11 cellular contexts compared by ENCODE assay signal in the genomic region with DNA sequence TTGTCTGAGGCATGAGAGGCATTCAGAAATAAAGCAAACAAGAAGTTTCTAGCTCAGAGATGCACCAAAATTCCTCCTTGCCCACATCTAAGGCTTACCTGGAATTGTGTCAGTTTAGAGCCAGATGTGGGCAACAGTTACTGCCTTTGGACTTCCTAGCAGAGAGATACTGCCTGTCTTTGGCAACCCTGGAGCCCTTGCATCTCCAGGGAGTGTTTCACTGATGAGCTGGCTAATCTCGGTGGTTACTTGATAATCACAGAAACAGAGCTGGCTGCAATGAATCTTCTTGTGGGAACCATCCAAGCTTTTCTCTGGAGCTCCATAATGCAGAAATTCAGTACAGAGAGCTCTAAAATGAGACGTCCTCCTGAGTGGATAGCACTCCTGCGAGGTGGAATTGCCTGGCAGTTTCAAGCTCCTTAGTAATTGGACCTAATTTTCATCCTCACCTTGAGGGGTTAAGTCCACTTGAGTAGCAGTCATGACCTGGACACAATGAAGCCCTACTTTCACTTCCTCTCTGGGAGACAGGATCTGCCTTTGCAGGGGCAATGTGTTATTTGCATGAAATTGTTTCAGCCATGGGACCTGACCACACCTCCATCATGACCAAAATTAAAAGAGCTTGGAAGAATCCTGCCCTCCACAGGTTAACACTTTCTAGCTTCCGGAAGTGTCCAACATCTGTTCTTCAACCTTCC.
DNase-seq lines count a peak whose midpoint lies in the region; ATAC-seq and TF ChIP-seq lines count a peak whose summit lies in the region.
"Had no signal": no experiment of that assay in that cellular context is flagged by ENCODE, and none has a peak within 500 bp of the region (broad histone marks: within the 10 kb centered on the region; RNA-seq: fewer than 3 reads in every experiment).

No MANE protein-coding gene starts in this region.

- H3K4me3 ChIP-seq in heart right ventricle (no peak overlapping the region), right atrium auricular region (no peak overlapping the region)
- H3K4me3 ChIP-seq: ovary, PC-9 had no signal

- H3K36me3 Mint-ChIP-seq in type B pancreatic cell: no peaks in the 10 kb centered on the region
- H3K36me3 Mint-ChIP-seq in activated naive CD8-positive, alpha-beta T cell treated with anti-CD3 and anti-CD28 coated beads for 36 hours: no peaks in the 10 kb centered on the region

- peak in 5 of 8 donors; percentile 19 to 52 (median 30) for ATAC-seq in heart right ventricle
- ATAC-seq in esophagus mucosa: no peak

- H3K27me3 Mint-ChIP-seq in type B pancreatic cell: no peaks in the 10 kb centered on the region
- no peaks in the 10 kb centered on the region for H3K27me3 Mint-ChIP-seq in activated naive CD8-positive, alpha-beta T cell treated with anti-CD3 and anti-CD28 coated beads for 36 hours

- no peaks in the 10 kb centered on the region for H3K27me3 ChIP-seq in heart right ventricle
- H3K27me3 ChIP-seq in right atrium auricular region: no peaks in the 10 kb centered on the region
- H3K27me3 ChIP-seq: ovary had no signal

- TF ChIP-seq CTCF in heart right ventricle (IDR thresholded peaks at IDR 0.05) (no peak), right atrium auricular region (IDR thresholded peaks at IDR 0.05) (no peak), type B pancreatic cell (conservative IDR thresholded peaks at IDR 0.05) (no peak)

- WGBS in heart right ventricle, 2 donors: 60 to 63% methylated on average over 4 of the region's 4 CpGs

- no peaks in the 10 kb centered on the region for H3K36me3 ChIP-seq in heart right ventricle
- no peaks in the 10 kb centered on the region for H3K36me3 ChIP-seq in right atrium auricular region
- H3K36me3 ChIP-seq: ovary had no signal

- peak overlapping the region; percentile 17 for H3K4me3 Mint-ChIP-seq in type B pancreatic cell
- no peak overlapping the region for H3K4me3 Mint-ChIP-seq in activated naive CD8-positive, alpha-beta T cell treated with anti-CD3 and anti-CD28 coated beads for 36 hours

- H3K9me3 ChIP-seq in heart right ventricle (peaks cover 0 to 22% (median 12%) of the 10 kb centered on the region in 11 donors), right atrium auricular region (peaks cover 0 to 10% of the 10 kb centered on the region in 2 donors)
- H3K9me3 ChIP-seq: ovary had no signal

- peak overlapping the region; percentile 52 for H3K27ac Mint-ChIP-seq in type B pancreatic cell
- no peak overlapping the region for H3K27ac Mint-ChIP-seq in activated naive CD8-positive, alpha-beta T cell treated with anti-CD3 and anti-CD28 coated beads for 36 hours

- peaks cover 24% of the 10 kb centered on the region for H3K4me1 Mint-ChIP-seq in type B pancreatic cell (ENCODE audit: unreplicated experiment)
- peaks cover 3% of the 10 kb centered on the region for H3K4me1 Mint-ChIP-seq in activated naive CD8-positive, alpha-beta T cell treated with anti-CD3 and anti-CD28 coated beads for 36 hours

- peaks cover 7% of the 10 kb centered on the region for H3K9me3 Mint-ChIP-seq in type B pancreatic cell
- H3K9me3 Mint-ChIP-seq in activated naive CD8-positive, alpha-beta T cell treated with anti-CD3 and anti-CD28 coated beads for 36 hours: peaks cover 2% of the 10 kb centered on the region

- H3K27ac ChIP-seq in heart right ventricle: peak overlapping the region in 3 of 10 donors; percentile 23 to 51 (median 29)
- H3K27ac ChIP-seq in right atrium auricular region: peak overlapping the region in 1 of 2 donors; percentile 47
- H3K27ac ChIP-seq: PC-9 had no signal

- intact Hi-C loops in heart right ventricle (cut with DNase I): no loop called here

- H3K4me1 ChIP-seq in heart right ventricle (peaks cover 0 to 49% (median 41%) of the 10 kb centered on the region in 9 donors), right atrium auricular region (peaks cover 0 to 44% of the 10 kb centered on the region in 2 donors)

- DNase-seq in heart right ventricle (no peak), right atrium auricular region (ENCODE audit: low spot score) (no peak), HuH-7 (ENCODE audit: low spot score) (peak; percentile 77), dedifferentiated amniotic fluid mesenchymal stem cell (ENCODE audit: extremely low spot score) (peak; percentile 18), type B pancreatic cell (ENCODE audit: extremely low spot score, unreplicated experiment) (no peak), occipital lobe (lab: John Stamatoyannopoulos, UW) (no peak)
- DNase-seq in activated naive CD8-positive, alpha-beta T cell treated with anti-CD3 and anti-CD28 coated beads for 36 hours: no peak
- DNase-seq: NCI-H1417, PC-9 had no signal

Comparison
In these comparisons a context has a peak if more than half of its experiments do, and no peak if none do; other contexts are left out.
1. DNase-seq: peak in HuH-7 (single experiment) and dedifferentiated amniotic fluid mesenchymal stem cell (single experiment); none in heart right ventricle (0 of 2), right atrium auricular region (single experiment), type B pancreatic cell (single experiment), occipital lobe (single experiment) and activated naive CD8-positive, alpha-beta T cell treated with anti-CD3 and anti-CD28 coated beads for 36 hours (single experiment).